20 cellular contexts compared by ENCODE assay signal in the genomic region with DNA sequence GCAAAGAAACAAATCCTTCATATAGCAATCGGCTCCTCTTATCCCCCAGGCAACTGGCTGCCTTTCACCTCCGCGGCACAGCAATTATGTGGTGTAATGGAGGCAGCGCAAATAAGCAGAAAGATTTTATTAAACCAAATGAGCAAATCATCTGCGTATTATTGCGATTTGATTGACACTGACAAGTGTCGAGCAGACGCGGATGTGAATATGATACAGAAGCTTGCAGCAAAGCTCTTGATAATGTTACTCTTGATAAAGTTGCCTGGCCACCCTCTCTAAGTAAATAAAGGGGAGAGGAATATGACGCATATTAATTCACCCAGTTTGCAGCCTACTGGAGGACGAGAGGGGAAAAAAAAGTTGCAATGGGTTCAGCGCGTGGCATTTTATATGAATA. TPM values are rescaled to one million over a fixed set of nuclear protein-coding genes. Genes with fewer than 3 reads are reported as not detected.
DNase-seq lines count a peak whose midpoint lies in the region; ATAC-seq and TF ChIP-seq lines count a peak whose summit lies in the region.
"Had no signal": no experiment of that assay in that cellular context is flagged by ENCODE, and none has a peak within 500 bp of the region (broad histone marks: within the 10 kb centered on the region; RNA-seq: fewer than 3 reads in every experiment).

No MANE protein-coding gene starts in this region.

- H3K14ac ChIP-seq in mesenchymal stem cell (ENCODE audit: low read length in 2 of 2) = no peak overlapping the region

- no peak overlapping the region for H2AK5ac ChIP-seq in mesenchymal stem cell (ENCODE audit: low read length, severe bottlenecking)

- no peak overlapping the region for H4K8ac ChIP-seq in mesenchymal stem cell (ENCODE audit: low read length)

- H3K79me1 ChIP-seq in mesenchymal stem cell (replicated peaks; ENCODE audit: low read length, poor library complexity, severe bottlenecking) = no peaks in the 10 kb centered on the region

- intact Hi-C loops in left lung (cut with DNase I) = no loop called here

- 96% methylated on average over 11 of the region's 13 CpGs for WGBS in mesenchymal stem cell

- peak overlapping the region in 2 of 3 donors; percentile 53 to 71 for H3K9ac ChIP-seq in skeletal muscle tissue (ENCODE audit: low read depth in 1 of 3, low read length in 3 of 3)
- H3K9ac ChIP-seq in mesenchymal stem cell (ENCODE audit: low read length) = no peak overlapping the region

- H2AFZ ChIP-seq in mesenchymal stem cell (ENCODE audit: low read depth, low read length) = no peak overlapping the region
- H2AFZ ChIP-seq: PC-9 had no signal

- no peak overlapping the region for H3K4ac ChIP-seq in mesenchymal stem cell (ENCODE audit: low read depth in 1 of 2, low read length in 2 of 2)

- H2BK120ac ChIP-seq in mesenchymal stem cell (ENCODE audit: low read depth, low read length) = no peak overlapping the region

- H4K91ac ChIP-seq in mesenchymal stem cell (ENCODE audit: low read length) = no peak overlapping the region

- H3K4me2 ChIP-seq in mesenchymal stem cell (ENCODE audit: low read length, poor library complexity, severe bottlenecking) = no peak overlapping the region
- H3K4me2 ChIP-seq: A549, PC-9 had no signal

- no peak overlapping the region for H2BK12ac ChIP-seq in mesenchymal stem cell (ENCODE audit: low read length in 2 of 2)

- peak; percentile 87 for ATAC-seq in left lung
- no peak for ATAC-seq in GM21825 (IDR thresholded peaks at IDR 0.05; ENCODE audit: unreplicated experiment)
- ATAC-seq: A549, esophagus mucosa, gastroesophageal sphincter, right cardiac atrium had no signal

- H2BK5ac ChIP-seq in mesenchymal stem cell (ENCODE audit: low read depth, low read length, poor library complexity, severe bottlenecking) = no peak overlapping the region

- H3K36me3 ChIP-seq in left lung (no peaks in the 10 kb centered on the region), skeletal muscle tissue (ENCODE audit: control insufficient read depth in 3 of 3, insufficient read depth in 3 of 3, low read length in 3 of 3) (no peaks in the 10 kb centered on the region), mesenchymal stem cell (ENCODE audit: control insufficient read depth in 1 of 2, insufficient read depth in 2 of 2, low read depth in 1 of 2, low read length in 2 of 2) (no peaks in the 10 kb centered on the region)
- H3K36me3 ChIP-seq: gastroesophageal sphincter had no signal

- H3K27me3 ChIP-seq in left lung (no peaks in the 10 kb centered on the region), skeletal muscle tissue (ENCODE audit: control insufficient read depth in 3 of 3, insufficient read depth in 3 of 3, low read length in 3 of 3) (no peaks in the 10 kb centered on the region), mesenchymal stem cell (ENCODE audit: control insufficient read depth in 1 of 2, insufficient read depth in 1 of 2, low read length in 2 of 2) (peaks cover 0 to 5% of the 10 kb centered on the region in 2 experiments)
- H3K27me3 ChIP-seq: gastroesophageal sphincter had no signal

- H3K4me3 ChIP-seq in left lung = no peak overlapping the region
- H3K4me3 ChIP-seq in skeletal muscle tissue (ENCODE audit: low read length in 3 of 3) = peak overlapping the region; percentile 1 to 56 (median 48)
- no peak overlapping the region for H3K4me3 ChIP-seq in mesenchymal stem cell (ENCODE audit: insufficient read depth in 1 of 2, low read depth in 1 of 2, low read length in 2 of 2)
- H3K4me3 ChIP-seq: A549, gastroesophageal sphincter, PC-9 had no signal

- H3K4me1 ChIP-seq in left lung (no peaks in the 10 kb centered on the region), skeletal muscle tissue (ENCODE audit: control insufficient read depth in 3 of 3, insufficient read depth in 3 of 3, low read length in 3 of 3) (peaks cover 4 to 7% (median 6%) of the 10 kb centered on the region in 3 donors), mesenchymal stem cell (ENCODE audit: control insufficient read depth, insufficient read depth, low read depth, low read length) (no peaks in the 10 kb centered on the region)
- H3K4me1 ChIP-seq: A549, gastroesophageal sphincter had no signal

- H3K27ac ChIP-seq in left lung = no peak overlapping the region
- H3K27ac ChIP-seq in skeletal muscle tissue (ENCODE audit: low read depth, low read length) = peak overlapping the region; percentile 14
- H3K27ac ChIP-seq in mesenchymal stem cell (ENCODE audit: low read length, poor library complexity, severe bottlenecking) = no peak overlapping the region
- H3K27ac ChIP-seq: A549, gastroesophageal sphincter, PC-9 had no signal

- no peak overlapping the region for H2BK15ac ChIP-seq in mesenchymal stem cell (ENCODE audit: low read depth, poor library complexity, severe bottlenecking)

- no peak overlapping the region for H3K18ac ChIP-seq in mesenchymal stem cell (ENCODE audit: low read depth in 1 of 2, low read length in 2 of 2)

- no peak for TF ChIP-seq CTCF in left lung (IDR thresholded peaks at IDR 0.05)

- H3K23ac ChIP-seq in mesenchymal stem cell (ENCODE audit: low read length in 2 of 2) = no peak overlapping the region

- DNase-seq in NCI-H2227 (lab: John Stamatoyannopoulos, UW; ENCODE audit: unreplicated experiment) (peak; percentile 5), NCI-H2227 treated with DMSO at 0.1 percent for 48 hours (lab: John Stamatoyannopoulos, UW) (no peak), NCI-H510A treated with DMSO at 0.1 percent for 48 hours (lab: John Stamatoyannopoulos, UW) (peak; percentile 88), left lung (no peak), mesenchymal stem cell (no peak)
- no peak for DNase-seq in stimulated activated CD4-positive, alpha-beta T cell treated with anti-CD3 and anti-CD28 coated beads, Interleukin-2, amount 100 ng/mL, for 24 hours
- DNase-seq: activated CD8-positive, alpha-beta memory T cell treated with anti-CD3 and anti-CD28 coated beads for 24 hours; activated T-cell treated with anti-CD3 and anti-CD28 coated beads, Interleukin-2, amount 50 U/mL, for 24 hours; COR-L47; effector CD8-positive, alpha-beta T cell; NCI-H2029; occipital lobe; PC-9; right cardiac atrium; SIG-M5 had no signal

- no peaks in the 10 kb centered on the region for H3K9me3 ChIP-seq in left lung
- no peaks in the 10 kb centered on the region for H3K9me3 ChIP-seq in skeletal muscle tissue (ENCODE audit: control insufficient read depth in 3 of 3, low read length in 3 of 3)
- no peaks in the 10 kb centered on the region for H3K9me3 ChIP-seq in mesenchymal stem cell (ENCODE audit: control insufficient read depth, low read length)
- H3K9me3 ChIP-seq: A549 had no signal

RNA-seq across cellular contexts. Expression of a gene that starts 26.5 kb away (rescaled TPM):
- total RNA-seq in left lung = 10 to 100 TPM; 36.9 to 43.5 TPM
- 38.6 TPM for total RNA-seq in skeletal muscle tissue
- 13.0 TPM for polyA plus RNA-seq in mesenchymal stem cell (2013, experiment 1 of 2)
- polyA plus RNA-seq in mesenchymal stem cell (2013, experiment 2 of 2) = 14.0 TPM

Comparison
In these comparisons a context has a peak if more than half of its experiments do, and no peak if none do; other contexts are left out.
1. DNase-seq: peak in NCI-H2227 (single experiment) and NCI-H510A treated with DMSO at 0.1 percent for 48 hours (single experiment); none in NCI-H2227 treated with DMSO at 0.1 percent for 48 hours (single experiment), left lung (0 of 2), mesenchymal stem cell (single experiment) and stimulated activated CD4-positive, alpha-beta T cell treated with anti-CD3 and anti-CD28 coated beads, Interleukin-2, amount 100 ng/mL, for 24 hours (0 of 2).
2. H3K4me3 ChIP-seq: peak in skeletal muscle tissue (3 of 3); none in left lung (0 of 2) and mesenchymal stem cell (0 of 2).